In the genomic region with DNA sequence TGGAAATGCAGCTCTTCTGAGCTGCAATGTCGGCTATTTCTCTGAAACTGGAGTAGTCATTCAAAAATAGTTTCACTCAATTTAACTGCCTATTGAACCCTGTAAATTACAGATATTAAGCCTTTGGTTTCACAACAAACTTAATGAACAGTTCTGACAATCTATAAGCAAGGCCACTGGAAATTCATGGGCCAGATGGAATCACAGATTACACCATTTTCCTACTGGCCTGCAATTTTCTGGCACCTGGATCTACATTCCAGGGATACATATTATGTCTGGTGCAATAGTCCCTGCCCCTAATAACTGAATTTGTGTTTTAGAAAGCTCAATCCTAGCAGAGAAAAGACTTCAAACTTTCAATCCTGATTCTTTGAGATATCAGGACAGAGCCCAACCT, we compare ENCODE assay signal across 17 cellular contexts.
DNase-seq lines count a peak whose midpoint lies in the region; ATAC-seq and TF ChIP-seq lines count a peak whose summit lies in the region.
"Had no signal": no experiment of that assay in that cellular context is flagged by ENCODE, and none has a peak within 500 bp of the region (broad histone marks: within the 10 kb centered on the region; RNA-seq: fewer than 3 reads in every experiment).

No MANE protein-coding gene starts in this region.

- no peaks in the 10 kb centered on the region for H3K9me3 ChIP-seq in CD8-positive, alpha-beta T cell (ENCODE audit: low read length)
- no peaks in the 10 kb centered on the region for H3K9me3 ChIP-seq in esophagus muscularis mucosa

- TF ChIP-seq EP300 in esophagus muscularis mucosa (IDR thresholded peaks at IDR 0.05), result no peak

- no peak for DNase-seq in activated CD4-positive, alpha-beta T cell treated with anti-CD3 and anti-CD28 coated beads for 36 hours
- DNase-seq in activated CD4-positive, alpha-beta T cell treated with anti-CD3 and anti-CD28 coated beads, Interleukin-2, amount 10 ng/mL, durations not matched to agents 7 days and 5 days, result no peak
- DNase-seq in CD8-positive, alpha-beta T cell, result no peak
- no peak for DNase-seq in activated CD8-positive, alpha-beta T cell treated with anti-CD3 and anti-CD28 coated beads, Interleukin-2, amount 10 ng/mL, durations not matched to agents 7 days and 5 days
- no peak for DNase-seq in naive thymus-derived CD8-positive, alpha-beta T cell
- DNase-seq in esophagus muscularis mucosa (ENCODE audit: extremely low spot score), result no peak
- DNase-seq: CD4-positive, alpha-beta T cell; H9; NCI-H1092; NCI-H69; NK-92 treated with Interleukin-12 subunit alpha and Interleukin-12 subunit beta, amount 100 ng/mL, for 24 hours; OCI-M1; RPMI8226 had no signal

- peaks cover 2% of the 10 kb centered on the region for H3K9me3 Mint-ChIP-seq in activated CD4-positive, alpha-beta T cell treated with anti-CD3 and anti-CD28 coated beads for 36 hours (ENCODE audit: low read depth)
- peaks cover 10% of the 10 kb centered on the region for H3K9me3 Mint-ChIP-seq in activated CD4-positive, alpha-beta T cell treated with anti-CD3 and anti-CD28 coated beads, Interleukin-2, amount 10 ng/mL, durations not matched to agents 7 days and 5 days
- no peaks in the 10 kb centered on the region for H3K9me3 Mint-ChIP-seq in CD8-positive, alpha-beta T cell
- peaks cover 31% of the 10 kb centered on the region for H3K9me3 Mint-ChIP-seq in activated CD8-positive, alpha-beta T cell treated with anti-CD3 and anti-CD28 coated beads, Interleukin-2, amount 10 ng/mL, durations not matched to agents 7 days and 5 days (ENCODE audit: insufficient read depth)
- peaks cover 0 to 9% (median 0%) of the 10 kb centered on the region in 9 donors for H3K9me3 Mint-ChIP-seq in naive thymus-derived CD8-positive, alpha-beta T cell
- H3K9me3 Mint-ChIP-seq: CD4-positive, alpha-beta T cell; H9 had no signal

- no peak overlapping the region for H3K4me3 ChIP-seq in CD8-positive, alpha-beta T cell (ENCODE audit: low read depth, low read length)
- H3K4me3 ChIP-seq in esophagus muscularis mucosa, result no peak overlapping the region

- WGBS in esophagus muscularis mucosa, result 80% methylated on average over 1 of the region's 1 CpG

- H3K27ac ChIP-seq in CD8-positive, alpha-beta T cell (ENCODE audit: low read depth, low read length), result no peak overlapping the region
- H3K27ac ChIP-seq in esophagus muscularis mucosa (replicated peaks in 1 of 4), result no peak overlapping the region
- H3K27ac ChIP-seq: KMS-11 had no signal

- peaks cover 2% of the 10 kb centered on the region for H3K27me3 Mint-ChIP-seq in activated CD4-positive, alpha-beta T cell treated with anti-CD3 and anti-CD28 coated beads for 36 hours
- no peaks in the 10 kb centered on the region for H3K27me3 Mint-ChIP-seq in activated CD4-positive, alpha-beta T cell treated with anti-CD3 and anti-CD28 coated beads, Interleukin-2, amount 10 ng/mL, durations not matched to agents 7 days and 5 days
- no peaks in the 10 kb centered on the region for H3K27me3 Mint-ChIP-seq in CD8-positive, alpha-beta T cell (ENCODE audit: low read depth)
- no peaks in the 10 kb centered on the region for H3K27me3 Mint-ChIP-seq in activated CD8-positive, alpha-beta T cell treated with anti-CD3 and anti-CD28 coated beads, Interleukin-2, amount 10 ng/mL, durations not matched to agents 7 days and 5 days (ENCODE audit: low read depth)
- H3K27me3 Mint-ChIP-seq in naive thymus-derived CD8-positive, alpha-beta T cell, result no peaks in the 10 kb centered on the region
- H3K27me3 Mint-ChIP-seq: CD4-positive, alpha-beta T cell had no signal

- ATAC-seq in activated CD4-positive, alpha-beta T cell treated with anti-CD3 and anti-CD28 coated beads for 36 hours, result no peak
- no peak for ATAC-seq in CD8-positive, alpha-beta T cell
- no peak for ATAC-seq in activated CD8-positive, alpha-beta T cell treated with anti-CD3 and anti-CD28 coated beads, Interleukin-2, amount 10 ng/mL, durations not matched to agents 7 days and 5 days
- no peak for ATAC-seq in naive thymus-derived CD8-positive, alpha-beta T cell
- ATAC-seq in GM19397 (IDR thresholded peaks at IDR 0.05; ENCODE audit: unreplicated experiment), result no peak
- ATAC-seq: HepG2 had no signal

- H3K4me1 Mint-ChIP-seq in activated CD4-positive, alpha-beta T cell treated with anti-CD3 and anti-CD28 coated beads for 36 hours, result peaks cover 52% of the 10 kb centered on the region
- H3K4me1 Mint-ChIP-seq in activated CD4-positive, alpha-beta T cell treated with anti-CD3 and anti-CD28 coated beads, Interleukin-2, amount 10 ng/mL, durations not matched to agents 7 days and 5 days, result peaks cover 21% of the 10 kb centered on the region
- peaks cover 56% of the 10 kb centered on the region for H3K4me1 Mint-ChIP-seq in CD8-positive, alpha-beta T cell (ENCODE audit: low read depth)
- peaks cover 55% of the 10 kb centered on the region for H3K4me1 Mint-ChIP-seq in activated CD8-positive, alpha-beta T cell treated with anti-CD3 and anti-CD28 coated beads, Interleukin-2, amount 10 ng/mL, durations not matched to agents 7 days and 5 days (ENCODE audit: low read depth)
- peaks cover 15 to 51% (median 48%) of the 10 kb centered on the region in 4 donors for H3K4me1 Mint-ChIP-seq in naive thymus-derived CD8-positive, alpha-beta T cell
- H3K4me1 Mint-ChIP-seq: B cell had no signal

- peaks cover 35% of the 10 kb centered on the region for H3K4me1 ChIP-seq in CD8-positive, alpha-beta T cell (ENCODE audit: insufficient read depth, low read length)
- H3K4me1 ChIP-seq in esophagus muscularis mucosa, result no peaks in the 10 kb centered on the region

- H3K36me3 Mint-ChIP-seq in activated CD4-positive, alpha-beta T cell treated with anti-CD3 and anti-CD28 coated beads for 36 hours (ENCODE audit: low read depth), result peaks cover 10% of the 10 kb centered on the region
- H3K36me3 Mint-ChIP-seq in activated CD4-positive, alpha-beta T cell treated with anti-CD3 and anti-CD28 coated beads, Interleukin-2, amount 10 ng/mL, durations not matched to agents 7 days and 5 days (ENCODE audit: low read depth), result peaks cover 4% of the 10 kb centered on the region
- H3K36me3 Mint-ChIP-seq in CD8-positive, alpha-beta T cell, result no peaks in the 10 kb centered on the region
- H3K36me3 Mint-ChIP-seq in activated CD8-positive, alpha-beta T cell treated with anti-CD3 and anti-CD28 coated beads, Interleukin-2, amount 10 ng/mL, durations not matched to agents 7 days and 5 days (ENCODE audit: low read depth), result peaks cover 35% of the 10 kb centered on the region
- H3K36me3 Mint-ChIP-seq in naive thymus-derived CD8-positive, alpha-beta T cell, result no peaks in the 10 kb centered on the region

- intact Hi-C loops in activated CD4-positive, alpha-beta T cell treated with anti-CD3 and anti-CD28 coated beads for 36 hours (cut with DNase I, micrococcal nuclease), result loop anchor here (1.0 to 5.0 kb wide), 7 partner anchors 18 to 940 kb away; no protein-coding TSS in a partner anchor
- intact Hi-C loops in CD8-positive, alpha-beta T cell (cut with DNase I, micrococcal nuclease), result loop anchor here (1.0 to 5.0 kb wide), 3 partner anchors 19 to 42 kb away; no protein-coding TSS in a partner anchor
- intact Hi-C loops in esophagus muscularis mucosa (cut with DNase I), result no loop called here

- H3K27me3 ChIP-seq in CD8-positive, alpha-beta T cell (ENCODE audit: insufficient read depth, low read length), result no peaks in the 10 kb centered on the region
- no peaks in the 10 kb centered on the region for H3K27me3 ChIP-seq in esophagus muscularis mucosa

- H3K36me3 ChIP-seq in CD8-positive, alpha-beta T cell (ENCODE audit: insufficient read depth, low read length), result no peaks in the 10 kb centered on the region
- no peaks in the 10 kb centered on the region for H3K36me3 ChIP-seq in esophagus muscularis mucosa

- no peak overlapping the region for H3K4me3 Mint-ChIP-seq in activated CD4-positive, alpha-beta T cell treated with anti-CD3 and anti-CD28 coated beads for 36 hours
- no peak overlapping the region for H3K4me3 Mint-ChIP-seq in activated CD4-positive, alpha-beta T cell treated with anti-CD3 and anti-CD28 coated beads, Interleukin-2, amount 10 ng/mL, durations not matched to agents 7 days and 5 days
- H3K4me3 Mint-ChIP-seq in CD8-positive, alpha-beta T cell, result no peak overlapping the region
- no peak overlapping the region for H3K4me3 Mint-ChIP-seq in activated CD8-positive, alpha-beta T cell treated with anti-CD3 and anti-CD28 coated beads, Interleukin-2, amount 10 ng/mL, durations not matched to agents 7 days and 5 days
- peak overlapping the region in 5 of 10 donors; percentile 21 to 53 (median 28) for H3K4me3 Mint-ChIP-seq in naive thymus-derived CD8-positive, alpha-beta T cell
- H3K4me3 Mint-ChIP-seq: B cell; CD4-positive, alpha-beta T cell; H9 had no signal

- CTCF ChIA-PET in activated CD4-positive, alpha-beta T cell treated with anti-CD3 and anti-CD28 coated beads for 36 hours (lab: Charles Lee), result interaction anchor here (1.3 to 2.1 kb wide), 2 partner anchors 11 to 203 kb away, joined by 3 to 5 read pairs; no protein-coding TSS in a partner anchor
- CTCF ChIA-PET in activated CD4-positive, alpha-beta T cell treated with anti-CD3 and anti-CD28 coated beads, Interleukin-2, amount 10 ng/mL, durations not matched to agents 7 days and 5 days (lab: Charles Lee), result interaction anchor here (0.8 to 1.1 kb wide), 2 partner anchors 13 to 17 kb away, joined by 3 read pairs; no protein-coding TSS in a partner anchor
- CTCF ChIA-PET in CD8-positive, alpha-beta T cell (lab: Charles Lee), result no interaction called here
- CTCF ChIA-PET in activated CD8-positive, alpha-beta T cell treated with anti-CD3 and anti-CD28 coated beads, Interleukin-2, amount 10 ng/mL, durations not matched to agents 7 days and 5 days (lab: Charles Lee), result interaction anchor here (1.0 to 4.0 kb wide), 4 partner anchors 15 to 99 kb away, joined by 3 to 23 read pairs (median 4); no protein-coding TSS in a partner anchor

- peak overlapping the region; percentile 80 for H3K27ac Mint-ChIP-seq in activated CD4-positive, alpha-beta T cell treated with anti-CD3 and anti-CD28 coated beads for 36 hours
- no peak overlapping the region for H3K27ac Mint-ChIP-seq in activated CD4-positive, alpha-beta T cell treated with anti-CD3 and anti-CD28 coated beads, Interleukin-2, amount 10 ng/mL, durations not matched to agents 7 days and 5 days
- H3K27ac Mint-ChIP-seq in CD8-positive, alpha-beta T cell, result peak overlapping the region; percentile 84
- H3K27ac Mint-ChIP-seq in activated CD8-positive, alpha-beta T cell treated with anti-CD3 and anti-CD28 coated beads, Interleukin-2, amount 10 ng/mL, durations not matched to agents 7 days and 5 days, result peak overlapping the region; percentile 87
- peak overlapping the region in 9 of 10 donors; percentile 71 to 96 (median 87) for H3K27ac Mint-ChIP-seq in naive thymus-derived CD8-positive, alpha-beta T cell
- H3K27ac Mint-ChIP-seq: B cell, H9 had no signal

- no peak for TF ChIP-seq POLR2A in esophagus muscularis mucosa (IDR thresholded peaks at IDR 0.05; ENCODE audit: low read depth)

- no peak for TF ChIP-seq CTCF in CD8-positive, alpha-beta T cell (IDR thresholded peaks at IDR 0.05)
- no peak for TF ChIP-seq CTCF in esophagus muscularis mucosa (IDR thresholded peaks at IDR 0.05)

- POLR2A ChIA-PET in activated CD4-positive, alpha-beta T cell treated with anti-CD3 and anti-CD28 coated beads for 36 hours (lab: Charles Lee), result no interaction called here
- POLR2A ChIA-PET in activated CD4-positive, alpha-beta T cell treated with anti-CD3 and anti-CD28 coated beads, Interleukin-2, amount 10 ng/mL, durations not matched to agents 7 days and 5 days (lab: Charles Lee), result no interaction called here
- POLR2A ChIA-PET in CD8-positive, alpha-beta T cell (lab: Charles Lee), result no interaction called here
- POLR2A ChIA-PET in activated CD8-positive, alpha-beta T cell treated with anti-CD3 and anti-CD28 coated beads, Interleukin-2, amount 10 ng/mL, durations not matched to agents 7 days and 5 days (lab: Charles Lee), result interaction anchor here (0.7 to 3.6 kb wide), 2 partner anchors 17 to 99 kb away, joined by 3 to 31 read pairs; no protein-coding TSS in a partner anchor
- POLR2A ChIA-PET in naive thymus-derived CD8-positive, alpha-beta T cell (lab: Charles Lee), result interaction anchor here (0.8 to 2.5 kb wide), 6 partner anchors 9 to 38 kb away, joined by 3 to 12 read pairs (median 7); no protein-coding TSS in a partner anchor

Comparison
In these comparisons a context has a peak if more than half of its experiments do, and no peak if none do; other contexts are left out.
1. POLR2A ChIA-PET loops: an anchor here in activated CD8-positive, alpha-beta T cell treated with anti-CD3 and anti-CD28 coated beads, Interleukin-2, amount 10 ng/mL, durations not matched to agents 7 days and 5 days (0.7 to 3.6 kb wide) and naive thymus-derived CD8-positive, alpha-beta T cell (0.8 to 2.5 kb wide); none called in activated CD4-positive, alpha-beta T cell treated with anti-CD3 and anti-CD28 coated beads for 36 hours, activated CD4-positive, alpha-beta T cell treated with anti-CD3 and anti-CD28 coated beads, Interleukin-2, amount 10 ng/mL, durations not matched to agents 7 days and 5 days and CD8-positive, alpha-beta T cell.